ENCODE assay signal across 1 cellular context in genomic region chr1:150979007-150979722, GRCh38.
TF ChIP-seq lines count a peak whose summit lies in the region.

No MANE protein-coding gene starts in this region.

TF ChIP-seq in HepG2, 621 proteins besides CTCF, POLR2A, EP300 and RAD21 (continued from another document):
- no peak for TF ChIP-seq REST (IDR thresholded peaks at IDR 0.05; ENCODE audit: borderline replicate concordance in 1 of 2, low read depth in 1 of 2, low read length in 2 of 2)
- TF ChIP-seq GABPB1 (CRISPR knock-in tag; IDR thresholded peaks at IDR 0.05) = peak; percentile 30; the same call in 1 of the 2 replicates
- no peak for TF ChIP-seq STAT6 (CRISPR knock-in tag; IDR thresholded peaks at IDR 0.05; ENCODE audit: borderline replicate concordance)
- TF ChIP-seq ZNF138 (CRISPR knock-in tag; IDR thresholded peaks at IDR 0.05; ENCODE audit: low read depth) = no peak
- no peak for TF ChIP-seq GTF2F1 (IDR thresholded peaks at IDR 0.05; ENCODE audit: low read length)
- no peak for TF ChIP-seq TERF1 (CRISPR knock-in tag; IDR thresholded peaks at IDR 0.05)
- no peak for TF ChIP-seq RFXANK (CRISPR knock-in tag; IDR thresholded peaks at IDR 0.05)
- peak; percentile 81 for TF ChIP-seq KAT8 (CRISPR knock-in tag; IDR thresholded peaks at IDR 0.05)
- TF ChIP-seq ZBTB34 (CRISPR knock-in tag; IDR thresholded peaks at IDR 0.05) = no peak
- peak; percentile 20; the same call in 1 of the 2 replicates for TF ChIP-seq ZFY (CRISPR knock-in tag; IDR thresholded peaks at IDR 0.05)
- TF ChIP-seq RARG (CRISPR knock-in tag; IDR thresholded peaks at IDR 0.05; ENCODE audit: low read depth) = no peak
- no peak for TF ChIP-seq ZBTB44 (CRISPR knock-in tag; IDR thresholded peaks at IDR 0.05)
- TF ChIP-seq U2AF1 (optimal IDR thresholded peaks at IDR 0.05; ENCODE audit: low read depth, low read length) = no peak
- TF ChIP-seq NPAS2 (CRISPR knock-in tag; IDR thresholded peaks at IDR 0.05; ENCODE audit: borderline replicate concordance) = no peak
- no peak for TF ChIP-seq ZNF616 (CRISPR knock-in tag; IDR thresholded peaks at IDR 0.05; ENCODE audit: low read depth)
- TF ChIP-seq ZNF644 (CRISPR knock-in tag; IDR thresholded peaks at IDR 0.05; ENCODE audit: low read depth) = no peak
- 0 out of 2 replicates have a peak, but pooled peaks have one; percentile 24 for TF ChIP-seq ZNF501 (CRISPR knock-in tag; IDR thresholded peaks at IDR 0.05)
- TF ChIP-seq THAP8 (CRISPR knock-in tag; IDR thresholded peaks at IDR 0.05; ENCODE audit: borderline replicate concordance) = no peak
- no peak for TF ChIP-seq ZNF512B (CRISPR knock-in tag; IDR thresholded peaks at IDR 0.05; ENCODE audit: borderline replicate concordance)
- TF ChIP-seq ZNF572 (CRISPR knock-in tag; IDR thresholded peaks at IDR 0.05) = 0 out of 2 replicates have a peak, but pooled peaks have one; percentile 83
- no peak for TF ChIP-seq TEF (CRISPR knock-in tag; IDR thresholded peaks at IDR 0.05)
- no peak for TF ChIP-seq RORA (CRISPR knock-in tag; IDR thresholded peaks at IDR 0.05)
- no peak for TF ChIP-seq ZNF441 (CRISPR knock-in tag; IDR thresholded peaks at IDR 0.05; ENCODE audit: borderline replicate concordance)
